ENCODE assay signal across 17 cellular contexts in genomic region chr11:36454551-36454950, GRCh38. TPM values are rescaled to one million over a fixed set of nuclear protein-coding genes. Genes with fewer than 3 reads are reported as not detected.
DNase-seq lines count a peak whose midpoint lies in the region; ATAC-seq, FAIRE-seq and TF ChIP-seq lines count a peak whose summit lies in the region.
"Had no signal": no experiment of that assay in that cellular context is flagged by ENCODE, and none has a peak within 500 bp of the region (broad histone marks: within the 10 kb centered on the region; RNA-seq: fewer than 3 reads in every experiment).

No MANE protein-coding gene starts in this region.

- H4K20me1 ChIP-seq in IMR-90 (ENCODE audit: insufficient read depth, low read length) = no peaks in the 10 kb centered on the region

- H3K9me3 ChIP-seq in A549 = no peaks in the 10 kb centered on the region
- H3K9me3 ChIP-seq in IMR-90 (ENCODE audit: control insufficient read depth, insufficient read depth, low read length) = no peaks in the 10 kb centered on the region
- H3K9me3 ChIP-seq in ectodermal cell (ENCODE audit: control insufficient read depth, low read length) = no peaks in the 10 kb centered on the region
- no peaks in the 10 kb centered on the region for H3K9me3 ChIP-seq in neuronal stem cell (replicated peaks in 1 of 2; ENCODE audit: control insufficient read depth in 2 of 2, insufficient read depth in 1 of 2, low read depth in 1 of 2, low read length in 2 of 2)
- H3K9me3 ChIP-seq: gastroesophageal sphincter had no signal

- H4K8ac ChIP-seq in IMR-90 (ENCODE audit: low read depth in 2 of 2, low read length in 2 of 2) = peak overlapping the region; percentile 92 to 93; a peak in 3 of 4 replicates
- H4K8ac ChIP-seq in neuronal stem cell (ENCODE audit: low read depth, low read length) = no peak overlapping the region

- H3K4me1 ChIP-seq in A549 = peaks cover 44% of the 10 kb centered on the region
- peaks cover 39% of the 10 kb centered on the region for H3K4me1 ChIP-seq in IMR-90 (ENCODE audit: control insufficient read depth, insufficient read depth, low read length)
- peaks cover 49% of the 10 kb centered on the region for H3K4me1 ChIP-seq in ectodermal cell (ENCODE audit: control insufficient read depth, insufficient read depth, low read length)
- peaks cover 32 to 40% of the 10 kb centered on the region in 2 donors for H3K4me1 ChIP-seq in neuronal stem cell (ENCODE audit: control insufficient read depth in 2 of 2, insufficient read depth in 1 of 2, low read depth in 1 of 2, low read length in 2 of 2)

- BruUV-seq in IMR-90 (replicated peaks; lab: Mats Ljungman, UMichigan) = no TSS peak

- peaks cover 38% of the 10 kb centered on the region for H3K9me1 ChIP-seq in IMR-90 (ENCODE audit: insufficient read depth, low read length)

- peak overlapping the region; percentile 95 for H2BK20ac ChIP-seq in IMR-90 (ENCODE audit: low read depth, low read length)

- no peak for FAIRE-seq in A549 (lab: Jason Lieb, UNC)
- FAIRE-seq: urothelium cell line had no signal

- DNase-seq in A549 (ENCODE audit: low read depth in 1 of 2, low spot score in 1 of 2) (no peak), IMR-90 (no peak), neuronal stem cell (ENCODE audit: low spot score) (no peak), hepatic stellate cell (ENCODE audit: low spot score) (no peak), hippocampal formation (lab: John Stamatoyannopoulos, UW) (no peak)
- DNase-seq: amniotic stem cell; effector CD8-positive, alpha-beta T cell; HCEC 1CT; NCI-H1417 treated with DMSO at 0.1 percent for 48 hours; NCI-H524 treated with DMSO at 0.1 percent for 48 hours; stimulated activated CD4-positive, alpha-beta T cell treated with anti-CD3 and anti-CD28 coated beads, Interleukin-12 subunit alpha, Interleukin-12 subunit beta, amount 100 ng/mL, for 4 hours had no signal

- H3K23ac ChIP-seq in IMR-90 (ENCODE audit: low read depth, low read length) = 0 out of 2 replicates have a peak overlapping the region, but pooled peaks have one; percentile 86
- no peak overlapping the region for H3K23ac ChIP-seq in neuronal stem cell (ENCODE audit: low read depth, low read length, poor library complexity)

- peak overlapping the region; percentile 38 for H2AK9ac ChIP-seq in IMR-90 (replicated peaks; ENCODE audit: low read depth, low read length, poor library complexity)

- no peak overlapping the region for H2BK12ac ChIP-seq in neuronal stem cell (ENCODE audit: low read length)

- no peaks in the 10 kb centered on the region for H3K36me3 ChIP-seq in IMR-90 (ENCODE audit: control insufficient read depth, insufficient read depth, low read length)
- peaks cover 9% of the 10 kb centered on the region for H3K36me3 ChIP-seq in ectodermal cell (ENCODE audit: control insufficient read depth, insufficient read depth, low read length)
- H3K36me3 ChIP-seq in neuronal stem cell (replicated peaks in 1 of 2; ENCODE audit: control insufficient read depth in 2 of 2, insufficient read depth in 2 of 2, low read length in 2 of 2) = peaks cover 11 to 80% of the 10 kb centered on the region in 2 donors
- H3K36me3 ChIP-seq: gastroesophageal sphincter had no signal

- no peak for TF ChIP-seq CTCF in A549 (IDR thresholded peaks at IDR 0.05)
- no peak for TF ChIP-seq CTCF in IMR-90 (conservative IDR thresholded peaks at IDR 0.05; ENCODE audit: low read depth, low read length)

- H2BK15ac ChIP-seq in IMR-90 (ENCODE audit: low read depth, low read length) (peak overlapping the region; percentile 91; the same call in 2 of the 3 replicates), neuronal stem cell (ENCODE audit: low read length) (no peak overlapping the region)

- peak overlapping the region; percentile 96 for H2BK5ac ChIP-seq in IMR-90 (ENCODE audit: low read depth, low read length, poor library complexity, severe bottlenecking)
- peak overlapping the region; percentile 13 for H2BK5ac ChIP-seq in neuronal stem cell (ENCODE audit: low read length)

- in situ Hi-C loops in IMR-90 (cut with MboI; ENCODE audit: low sequenced_read_pairs) = loop anchor here (25.0 kb wide), 1 partner anchor 842 kb away; the partner anchor contains the start of gene FJX1

- peak overlapping the region; percentile 97 for H2BK120ac ChIP-seq in IMR-90 (ENCODE audit: low read depth, low read length)
- peak overlapping the region; percentile 1 for H2BK120ac ChIP-seq in neuronal stem cell (ENCODE audit: low read depth, low read length)

- peak overlapping the region; percentile 86 for H3K18ac ChIP-seq in IMR-90 (ENCODE audit: low read depth, low read length)
- H3K18ac ChIP-seq in neuronal stem cell (ENCODE audit: low read length) = peak overlapping the region; percentile 91

- peaks cover 0 to 9% of the 10 kb centered on the region in 2 experiments; a peak in 1 of 4 replicates for H3K79me1 ChIP-seq in IMR-90 (ENCODE audit: low read depth in 1 of 2, low read length in 2 of 2)
- H3K79me1 ChIP-seq in neuronal stem cell (ENCODE audit: low read depth, low read length) = no peaks in the 10 kb centered on the region

- no peak overlapping the region for H3K9ac ChIP-seq in IMR-90 (ENCODE audit: low read depth, low read length)
- H3K9ac ChIP-seq in neuronal stem cell (ENCODE audit: low read depth, low read length, poor library complexity) = no peak overlapping the region

- H3K56ac ChIP-seq in IMR-90 (ENCODE audit: extremely low read depth, insufficient read depth, low read length) = 0 out of 2 replicates have a peak overlapping the region, but pooled peaks have one; percentile 97

- peak overlapping the region; percentile 99 for H4K91ac ChIP-seq in IMR-90 (ENCODE audit: insufficient read depth, low read depth, low read length)
- H4K91ac ChIP-seq in neuronal stem cell (ENCODE audit: low read depth, low read length, poor library complexity) = no peak overlapping the region

- peak overlapping the region; percentile 95 for H2AFZ ChIP-seq in IMR-90 (replicated peaks; ENCODE audit: low read length, poor library complexity)
- peak overlapping the region; percentile 66 for H2AFZ ChIP-seq in neuronal stem cell (ENCODE audit: low read length)

- POLR2A ChIA-PET in A549 (lab: Yijun Ruan, JAX) = no interaction called here
- POLR2A ChIA-PET in IMR-90 (lab: Charles Lee; ENCODE audit: unreplicated experiment) = no interaction called here

- peak overlapping the region; percentile 98 for H3K4ac ChIP-seq in IMR-90 (ENCODE audit: low read depth, low read length)
- no peak overlapping the region for H3K4ac ChIP-seq in neuronal stem cell (ENCODE audit: low read length)

- TF ChIP-seq RAD21 in A549 (conservative IDR thresholded peaks at IDR 0.05 in 1 of 2, IDR thresholded peaks at IDR 0.05 in 1 of 2) (no peak), IMR-90 (IDR thresholded peaks at IDR 0.05; ENCODE audit: low read length) (no peak)

- H3K27me3 ChIP-seq in IMR-90 (ENCODE audit: control insufficient read depth, insufficient read depth, low read length) (no peaks in the 10 kb centered on the region), ectodermal cell (ENCODE audit: control insufficient read depth, insufficient read depth, low read length, poor library complexity, severe bottlenecking) (no peaks in the 10 kb centered on the region), neuronal stem cell (ENCODE audit: control insufficient read depth in 3 of 3, insufficient read depth in 3 of 3, low read depth in 1 of 3, low read length in 3 of 3) (no peaks in the 10 kb centered on the region)
- H3K27me3 ChIP-seq: gastroesophageal sphincter had no signal

- TF ChIP-seq EP300 in A549 (IDR thresholded peaks at IDR 0.05) = no peak

- CTCF ChIA-PET in A549 (lab: Yijun Ruan, JAX) (interaction anchor here (1.1 to 1.3 kb wide), 2 partner anchors 10 to 78 kb away, joined by 3 to 4 read pairs; no protein-coding TSS in a partner anchor), IMR-90 (lab: Yijun Ruan, JAX) (interaction anchor here (2.5 kb wide), 1 partner anchor 24 kb away, joined by 10 read pairs; no protein-coding TSS in a partner anchor)

- no peak for ATAC-seq in A549
- no peak for ATAC-seq in IMR-90 (ENCODE audit: low read depth)
- no peak for ATAC-seq in GM21825 (IDR thresholded peaks at IDR 0.05; ENCODE audit: unreplicated experiment)
- ATAC-seq in HG03571 (IDR thresholded peaks at IDR 0.05; ENCODE audit: unreplicated experiment) = no peak
- ATAC-seq: gastroesophageal sphincter, left lobe of liver had no signal

- 95% methylated on average over 18 of the region's 18 CpGs for WGBS in A549 (ENCODE audit: missing lambda C conversion rate)
- WGBS in IMR-90 (ENCODE audit: extremely low coverage in 2 of 2, insufficient read length in 1 of 2), 2 experiments = 100% methylated on average over 1 of the region's 18 CpGs; no CpG with 5 or more reads in 1 of the 2 experiments
- 60 to 61% methylated on average over 18 of the region's 18 CpGs for WGBS in ectodermal cell, 2 experiments
- WGBS in neuronal stem cell (ENCODE audit: extremely low coverage in 2 of 2, insufficient read length in 2 of 2, insufficient replicate concordance in 1 of 2), 2 donors = no CpG with 5 or more reads among the region's 18 CpGs

- H3K14ac ChIP-seq in IMR-90 (replicated peaks; ENCODE audit: low read depth, low read length) = peak overlapping the region; percentile 96
- H3K14ac ChIP-seq in neuronal stem cell (ENCODE audit: low read length) = no peak overlapping the region

- H3K4me2 ChIP-seq in A549 (no peak overlapping the region), IMR-90 (ENCODE audit: low read depth, low read length) (no peak overlapping the region), neuronal stem cell (ENCODE audit: insufficient read depth, low read length, poor library complexity, severe bottlenecking) (peak overlapping the region; percentile 31)

- TF ChIP-seq POLR2A in A549 (IDR thresholded peaks at IDR 0.05; ENCODE audit: low read length) = no peak
- no peak for TF ChIP-seq POLR2A in IMR-90 (IDR thresholded peaks at IDR 0.05; ENCODE audit: low read depth, low read length)

- H4K5ac ChIP-seq in IMR-90 (ENCODE audit: low read depth, low read length) = peak overlapping the region; percentile 53

- intact Hi-C loops in IMR-90 (cut with micrococcal nuclease) = no loop called here

- H2AK5ac ChIP-seq in IMR-90 (ENCODE audit: low read depth, low read length) = peak overlapping the region; percentile 97
- H2AK5ac ChIP-seq in neuronal stem cell (ENCODE audit: low read depth, low read length) = peak overlapping the region; percentile 23

- H3K4me3 ChIP-seq in A549 (no peak overlapping the region), IMR-90 (ENCODE audit: insufficient read depth, low read depth, low read length) (no peak overlapping the region), ectodermal cell (ENCODE audit: insufficient read depth, low read depth, low read length) (no peak overlapping the region), neuronal stem cell (ENCODE audit: low read length in 2 of 2) (peak overlapping the region in 1 of 2 donors; percentile 26)
- H3K4me3 ChIP-seq: gastroesophageal sphincter had no signal

- peak overlapping the region; percentile 54 to 79; a peak in 5 of 6 replicates for H3K27ac ChIP-seq in A549
- no peak overlapping the region for H3K27ac ChIP-seq in IMR-90 (ENCODE audit: insufficient read depth, low read length)
- peak overlapping the region; percentile 93 for H3K27ac ChIP-seq in ectodermal cell (ENCODE audit: insufficient read depth, low read depth, low read length, poor library complexity, severe bottlenecking)
- peak overlapping the region; percentile 94 for H3K27ac ChIP-seq in neuronal stem cell (replicated peaks; ENCODE audit: low read length)

- dilution Hi-C loops in IMR-90 (cut with HindIII; ENCODE audit: low sequenced_read_pairs, unreplicated experiment) = no loop called here

RNA-seq across cellular contexts. Expression of gene TRAF6, which starts 55.5 kb away (rescaled TPM):
- polyA plus RNA-seq in A549 (2011; rRNA removed) (9.6 and 11.6 TPM in 2 replicates), A549 (2017; fragmentation: RNase III; extraction: RNeasy Plus Mini Kit Qiagen cat#74134 plus additional on column Dnase treatment) (4.3 to 4.9 TPM (median 4.6 TPM) in 3 replicates), IMR-90 (2012; rRNA removed) (5.6 and 6.0 TPM in 2 replicates)
- 2.5 and 3.6 TPM in 2 replicates for polyA plus RNA-seq in A549 (2012; cell fraction: cytosol; rRNA removed)
- 2.4 and 3.3 TPM in 2 replicates for polyA plus RNA-seq in A549 (2012; cell fraction: nucleus; rRNA removed)
- 11.5 and 11.6 TPM in 2 replicates for polyA minus RNA-seq in A549 (2011; rRNA and poly(A)+ RNA removed)
- 15.3 and 17.6 TPM in 2 replicates for total RNA-seq in IMR-90 (2012; rRNA removed)
- polyA plus RNA-seq in IMR-90 (2012; cell fraction: cytosol; rRNA removed) = 1.5 and 1.9 TPM in 2 replicates
- 1.4 and 10.2 TPM in 2 replicates for polyA plus RNA-seq in IMR-90 (2012; cell fraction: nucleus; rRNA removed; ENCODE audit: low replicate concordance)
- 11.7 TPM for polyA plus RNA-seq in ectodermal cell (2013, experiment 1 of 4)
- polyA plus RNA-seq in ectodermal cell (2013, experiment 2 of 4) = 10.9 TPM
- polyA plus RNA-seq in ectodermal cell (2013, experiment 3 of 4) = 10.1 TPM
- polyA plus RNA-seq in ectodermal cell (2013, experiment 4 of 4) = 10.4 TPM
- polyA plus RNA-seq in neuronal stem cell (2013, experiment 1 of 2) = 9.6 TPM
- polyA plus RNA-seq in neuronal stem cell (2013, experiment 2 of 2) = 10.0 TPM
